Comparison of ENCODE assay signal across 9 cellular contexts in the genomic region with DNA sequence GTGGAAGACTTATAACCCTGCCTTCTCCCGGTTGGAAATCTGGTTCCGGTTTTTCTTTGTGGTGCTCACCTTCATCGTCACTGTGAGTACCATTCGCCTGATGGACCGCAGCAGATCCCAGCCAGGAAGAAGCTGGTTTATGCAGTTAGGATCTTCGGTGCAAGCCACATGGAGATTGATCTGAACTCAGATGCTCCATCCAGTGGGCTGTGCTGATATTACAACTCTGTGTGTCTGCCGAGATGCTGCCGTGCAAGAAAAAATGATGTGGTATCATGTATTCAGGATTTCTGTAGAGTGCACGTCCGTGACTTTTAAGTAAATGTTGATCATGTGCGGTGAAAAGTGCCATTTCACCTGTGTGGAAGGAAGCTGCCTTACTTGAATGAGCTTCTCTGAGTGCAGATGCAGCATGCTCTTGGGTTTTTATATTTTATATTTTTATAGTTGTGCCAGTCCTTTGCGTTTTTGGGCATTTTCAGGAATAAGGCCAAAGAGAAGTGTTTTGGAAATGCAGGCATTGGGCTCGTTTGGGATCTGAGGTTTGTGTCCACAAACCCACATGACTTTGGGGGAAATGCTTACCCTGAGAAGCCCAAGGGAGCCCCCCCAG. TPM values are rescaled to one million over a fixed set of nuclear protein-coding genes. Genes with fewer than 3 reads are reported as not detected.
DNase-seq lines count a peak whose midpoint lies in the region; ATAC-seq, FAIRE-seq and TF ChIP-seq lines count a peak whose summit lies in the region.
"Had no signal": no experiment of that assay in that cellular context is flagged by ENCODE, and none has a peak within 500 bp of the region (broad histone marks: within the 10 kb centered on the region; RNA-seq: fewer than 3 reads in every experiment).

No MANE protein-coding gene starts in this region.

- H3K79me2 ChIP-seq in OCI-LY7 (ENCODE audit: insufficient read depth, low read depth, low read length): no peaks in the 10 kb centered on the region
- no peaks in the 10 kb centered on the region for H3K79me2 ChIP-seq in neural cell (replicated peaks; ENCODE audit: insufficient read depth, low read length)

- TF ChIP-seq EP300 in neural cell (conservative IDR thresholded peaks at IDR 0.05; ENCODE audit: poor library complexity, severe bottlenecking) (no peak), suprapubic skin (IDR thresholded peaks at IDR 0.05) (no peak)

- H3K27me3 Mint-ChIP-seq in Calu3 (ENCODE audit: unreplicated experiment): no peaks in the 10 kb centered on the region

- H3K27me3 ChIP-seq in neural cell (ENCODE audit: insufficient read depth, low read depth, low read length) (no peaks in the 10 kb centered on the region), suprapubic skin (no peaks in the 10 kb centered on the region)

- H3K36me3 Mint-ChIP-seq in Calu3 (ENCODE audit: insufficient read depth, unreplicated experiment): peaks cover 22% of the 10 kb centered on the region

- TF ChIP-seq RAD21 in neural cell (conservative IDR thresholded peaks at IDR 0.05): peak; percentile 85

- no peak overlapping the region for H3K27ac ChIP-seq in OCI-LY7 (ENCODE audit: low read depth, low read length, poor library complexity, severe bottlenecking)
- H3K27ac ChIP-seq in neural cell (ENCODE audit: low read length): no peak overlapping the region
- no peak overlapping the region for H3K27ac ChIP-seq in suprapubic skin

- POLR2A ChIA-PET in OCI-LY7 (lab: Charles Lee): interaction anchor here (0.6 kb wide), 1 partner anchor 231 kb away, joined by 5 read pairs; no protein-coding TSS in a partner anchor

- H3K9ac ChIP-seq in neural cell (ENCODE audit: low read length): no peak overlapping the region

- H3K27ac Mint-ChIP-seq in Calu3 (ENCODE audit: unreplicated experiment): no peak overlapping the region
- H3K27ac Mint-ChIP-seq: T-helper 1 cell treated with Interleukin-12 subunit alpha and Interleukin-12 subunit beta and Interleukin-4 antibody, amounts not matched to agents 30 μg/mL and 1 μg/mL, for 36 hours had no signal

- H3K4me2 ChIP-seq in OCI-LY7 (ENCODE audit: low read length) (no peak overlapping the region), neural cell (ENCODE audit: low read length) (no peak overlapping the region)

- intact Hi-C loops in Calu3 (cut with micrococcal nuclease; ENCODE audit: unreplicated experiment) (loop anchor here (2.0 kb wide), 1 partner anchor 391 kb away; no protein-coding TSS in a partner anchor), OCI-LY7 (cut with micrococcal nuclease; ENCODE audit: unreplicated experiment) (loop anchor here (1.0 kb wide), 1 partner anchor 384 kb away; no protein-coding TSS in a partner anchor)

- TF ChIP-seq POLR2A in suprapubic skin (IDR thresholded peaks at IDR 0.05): no peak

- CTCF ChIA-PET in Calu3 (lab: Charles Lee) (interaction anchor here (0.7 to 2.1 kb wide), 4 partner anchors 42 to 391 kb away, joined by 3 to 26 read pairs (median 6); no protein-coding TSS in a partner anchor), OCI-LY7 (lab: Charles Lee; ENCODE audit: unreplicated experiment) (no interaction called here)

- H4K20me1 ChIP-seq in OCI-LY7 (ENCODE audit: insufficient read depth, low read length): no peaks in the 10 kb centered on the region
- no peaks in the 10 kb centered on the region for H4K20me1 ChIP-seq in neural cell (ENCODE audit: insufficient read depth)

- BruUV-seq in Calu3 (replicated peaks; lab: Mats Ljungman, UMichigan): no TSS peak
- BruUV-seq in OCI-LY7 (replicated peaks; lab: Mats Ljungman, UMichigan): no TSS peak

- peak; percentile 75 for FAIRE-seq in HTR-8/SVneo (lab: Jason Lieb, UNC)

- H3K36me3 ChIP-seq in OCI-LY7 (ENCODE audit: insufficient read depth, low read length): peaks cover 47% of the 10 kb centered on the region
- no peaks in the 10 kb centered on the region for H3K36me3 ChIP-seq in neural cell (ENCODE audit: insufficient read depth, low read length)
- H3K36me3 ChIP-seq in suprapubic skin: peaks cover 59% of the 10 kb centered on the region

- H2AFZ ChIP-seq in OCI-LY7 (ENCODE audit: low read length) (no peak overlapping the region), neural cell (ENCODE audit: low read depth, low read length) (no peak overlapping the region)

- no peaks in the 10 kb centered on the region for H3F3A ChIP-seq in neural cell (ENCODE audit: insufficient read depth, low read length, poor library complexity, severe bottlenecking)

- no peaks in the 10 kb centered on the region for H3K9me3 ChIP-seq in OCI-LY7 (ENCODE audit: low read length)
- no peaks in the 10 kb centered on the region for H3K9me3 ChIP-seq in neural cell (ENCODE audit: low read length)
- H3K9me3 ChIP-seq in suprapubic skin: no peaks in the 10 kb centered on the region

- H3K4me1 ChIP-seq in OCI-LY7 (ENCODE audit: insufficient read depth, low read length, poor library complexity, severe bottlenecking) (no peaks in the 10 kb centered on the region), suprapubic skin (no peaks in the 10 kb centered on the region)

- no peak for ATAC-seq in HG02642 (IDR thresholded peaks at IDR 0.05; ENCODE audit: poor library complexity, unreplicated experiment)

- 42% methylated on average over 13 of the region's 13 CpGs for WGBS in suprapubic skin

- H3K4me3 ChIP-seq in OCI-LY7 (ENCODE audit: low read depth, low read length, poor library complexity, severe bottlenecking): no peak overlapping the region
- H3K4me3 ChIP-seq in fibroblast of mammary gland (ENCODE audit: control insufficient read depth, low read depth, low read length): no peak overlapping the region
- H3K4me3 ChIP-seq in neural cell (ENCODE audit: low read length): no peak overlapping the region
- no peak overlapping the region for H3K4me3 ChIP-seq in suprapubic skin

- TF ChIP-seq CTCF in Calu3 (IDR thresholded peaks at IDR 0.05; ENCODE audit: unreplicated experiment): peak; percentile 36
- peak; percentile 85 for TF ChIP-seq CTCF in OCI-LY7 (conservative IDR thresholded peaks at IDR 0.05; ENCODE audit: low read length)
- peak; percentile 82 for TF ChIP-seq CTCF in fibroblast of mammary gland (conservative IDR thresholded peaks at IDR 0.05; ENCODE audit: control insufficient read depth, insufficient read depth, low read depth, low read length)
- peak; percentile 84 for TF ChIP-seq CTCF in neural cell (IDR thresholded peaks at IDR 0.05; ENCODE audit: poor library complexity, severe bottlenecking)
- TF ChIP-seq CTCF in suprapubic skin (IDR thresholded peaks at IDR 0.05): peak; percentile 69 to 81

- H3K4me3 Mint-ChIP-seq in Calu3 (ENCODE audit: low read depth, unreplicated experiment): no peak overlapping the region
- H3K4me3 Mint-ChIP-seq: T-helper 1 cell treated with Interleukin-12 subunit alpha and Interleukin-12 subunit beta and Interleukin-4 antibody, amounts not matched to agents 30 μg/mL and 1 μg/mL, for 36 hours had no signal

- H3K9me3 Mint-ChIP-seq in Calu3 (ENCODE audit: low read depth, unreplicated experiment): no peaks in the 10 kb centered on the region
- H3K9me3 Mint-ChIP-seq: T-helper 1 cell treated with Interleukin-12 subunit alpha and Interleukin-12 subunit beta and Interleukin-4 antibody, amounts not matched to agents 30 μg/mL and 1 μg/mL, for 36 hours had no signal

- H3K9me2 ChIP-seq in OCI-LY7 (ENCODE audit: insufficient read depth, low read length) (no peaks in the 10 kb centered on the region), neural cell (ENCODE audit: insufficient read depth, low read length) (no peaks in the 10 kb centered on the region)

- peaks cover 11% of the 10 kb centered on the region for H3K4me1 Mint-ChIP-seq in Calu3 (ENCODE audit: low read depth, unreplicated experiment)

- DNase-seq in Calu3 (peak; percentile 65), HTR-8/SVneo (ENCODE audit: insufficient read length, low spot score) (peak; percentile 54), OCI-LY7 (ENCODE audit: low spot score) (peak; percentile 67), fibroblast of mammary gland (ENCODE audit: low read depth) (peak; percentile 82), suprapubic skin (ENCODE audit: low spot score in 2 of 2) (no peak)
- DNase-seq in activated T-cell treated with anti-CD3 and anti-CD28 coated beads, Interleukin-2, amount 50 U/mL, for 48 hours: peak; percentile 69 to 73

RNA-seq across cellular contexts. Expression of gene DYNLT1, which starts 39.2 kb away (rescaled TPM):
- 156 and 167 TPM in 2 replicates for total RNA-seq in Calu3 (2022)
- 23.9 and 29.3 TPM in 2 replicates for total RNA-seq in OCI-LY7 (2014; rRNA removed; shearing (Covaris generic))
- total RNA-seq in OCI-LY7 (2022): 45.8 and 49.2 TPM in 2 replicates
- 280 and 320 TPM in 2 replicates for polyA plus RNA-seq in neural cell
- polyA minus RNA-seq in neural cell: 108 and 114 TPM in 2 replicates
- 10 to 100 TPM; 27.5 to 63.8 (median 49.4) TPM for total RNA-seq in suprapubic skin

RNA-seq across cellular contexts. Expression of gene SYTL3, which starts 44.5 kb away (rescaled TPM):
- total RNA-seq in Calu3 (2022) (14.2 and 15.0 TPM in 2 replicates), OCI-LY7 (2022) (0.89 TPM in 2 replicates), suprapubic skin (1 to 10 TPM; 2.8 to 5.1 (median 3.4) TPM)
- total RNA-seq in OCI-LY7 (2014; rRNA removed; shearing (Covaris generic)): 0.32 TPM in 1 of 2 replicates, not detected in the other
- polyA plus RNA-seq in neural cell: 2.1 and 3.8 TPM in 2 replicates
- polyA minus RNA-seq in neural cell: 1.9 and 4.3 TPM in 2 replicates

RNA-seq across cellular contexts. Expression of gene TMEM181, which starts 45.5 kb away (rescaled TPM):
- 42.9 and 48.7 TPM in 2 replicates for total RNA-seq in Calu3 (2022)
- total RNA-seq in OCI-LY7 (2014; rRNA removed; shearing (Covaris generic)): 7.1 and 8.0 TPM in 2 replicates
- total RNA-seq in OCI-LY7 (2022): 11.9 and 12.5 TPM in 2 replicates
- 47.6 TPM in 2 replicates for polyA plus RNA-seq in neural cell
- 55.3 and 56.4 TPM in 2 replicates for polyA minus RNA-seq in neural cell
- total RNA-seq in suprapubic skin: 10 to 100 TPM; 17.5 to 24.7 (median 21.7) TPM

Comparison
In these comparisons a context has a peak if more than half of its experiments do, and no peak if none do; other contexts are left out.
1. DNase-seq: peak in Calu3 (single experiment), HTR-8/SVneo (single experiment), OCI-LY7 (single experiment), activated T-cell treated with anti-CD3 and anti-CD28 coated beads, Interleukin-2, amount 50 U/mL, for 48 hours (2 of 2) and fibroblast of mammary gland (single experiment); none in suprapubic skin (0 of 2).
2. Peak in every context shown above with its lines, with median percentiles within 50 percentile points of each other: CTCF ChIP-seq.